28 cellular contexts compared by ENCODE assay signal in genomic region chr5:107615173-107615856, GRCh38. TPM values are rescaled to one million over a fixed set of nuclear protein-coding genes. Genes with fewer than 3 reads are reported as not detected.
DNase-seq lines count a peak whose midpoint lies in the region; ATAC-seq, FAIRE-seq and TF ChIP-seq lines count a peak whose summit lies in the region.
"Had no signal": no experiment of that assay in that cellular context is flagged by ENCODE, and none has a peak within 500 bp of the region (broad histone marks: within the 10 kb centered on the region; RNA-seq: fewer than 3 reads in every experiment).

No MANE protein-coding gene starts in this region.

- H3K18ac ChIP-seq in IMR-90 (ENCODE audit: low read depth, low read length) (no peak overlapping the region), mesenchymal stem cell (ENCODE audit: low read depth in 1 of 2, low read length in 2 of 2) (no peak overlapping the region)

- H3K36me3 ChIP-seq in IMR-90 (ENCODE audit: control insufficient read depth, insufficient read depth, low read length) (no peaks in the 10 kb centered on the region), astrocyte (ENCODE audit: insufficient read depth, low read length) (no peaks in the 10 kb centered on the region), mesenchymal stem cell (ENCODE audit: control insufficient read depth in 1 of 2, insufficient read depth in 2 of 2, low read depth in 1 of 2, low read length in 2 of 2) (no peaks in the 10 kb centered on the region)
- H3K36me3 ChIP-seq: ascending aorta, stomach had no signal

- H3K27ac ChIP-seq in IMR-90 (ENCODE audit: insufficient read depth, low read length): no peak overlapping the region
- no peak overlapping the region for H3K27ac ChIP-seq in astrocyte (ENCODE audit: low read depth, low read length)
- H3K27ac ChIP-seq in mesenchymal stem cell (ENCODE audit: low read length, poor library complexity, severe bottlenecking): no peak overlapping the region
- H3K27ac ChIP-seq: ascending aorta, hepatocyte, SJCRH30, stomach had no signal

- intact Hi-C loops in IMR-90 (cut with micrococcal nuclease): no loop called here

- H2BK5ac ChIP-seq in IMR-90 (ENCODE audit: low read depth, low read length, poor library complexity, severe bottlenecking) (no peak overlapping the region), mesenchymal stem cell (ENCODE audit: low read depth, low read length, poor library complexity, severe bottlenecking) (no peak overlapping the region)

- H3K9me3 Mint-ChIP-seq in astrocyte (ENCODE audit: unreplicated experiment): no peaks in the 10 kb centered on the region
- H3K9me3 Mint-ChIP-seq: activated B cell treated with CpG ODN at 0.5 μM for 24 hours; activated CD4-positive, alpha-beta memory T cell treated with anti-CD3 and anti-CD28 coated beads for 36 hours; activated naive CD4-positive, alpha-beta T cell treated with anti-CD3 and anti-CD28 coated beads, Interleukin-2, amount 10 ng/mL, durations not matched to agents 7 days and 5 days; naive thymus-derived CD4-positive, alpha-beta T cell had no signal

- no peaks in the 10 kb centered on the region for H3K36me3 Mint-ChIP-seq in astrocyte (ENCODE audit: low read depth, unreplicated experiment)
- H3K36me3 Mint-ChIP-seq: activated CD4-positive, alpha-beta memory T cell treated with anti-CD3 and anti-CD28 coated beads for 36 hours; activated naive CD4-positive, alpha-beta T cell treated with anti-CD3 and anti-CD28 coated beads, Interleukin-2, amount 10 ng/mL, durations not matched to agents 7 days and 5 days; CD4-positive, CD25-positive, alpha-beta regulatory T cell; naive thymus-derived CD4-positive, alpha-beta T cell had no signal

- H3K9me3 ChIP-seq in IMR-90 (ENCODE audit: control insufficient read depth, insufficient read depth, low read length): no peaks in the 10 kb centered on the region
- no peaks in the 10 kb centered on the region for H3K9me3 ChIP-seq in astrocyte (ENCODE audit: insufficient read depth, low read depth, low read length)
- H3K9me3 ChIP-seq in mesenchymal stem cell (ENCODE audit: control insufficient read depth, low read length): no peaks in the 10 kb centered on the region
- H3K9me3 ChIP-seq: ascending aorta, stomach had no signal

- dilution Hi-C loops in IMR-90 (cut with HindIII; ENCODE audit: low sequenced_read_pairs, unreplicated experiment): no loop called here

- no peaks in the 10 kb centered on the region for H3K79me2 ChIP-seq in astrocyte (ENCODE audit: insufficient read depth, low read length)

- no peaks in the 10 kb centered on the region for H3K9me1 ChIP-seq in IMR-90 (ENCODE audit: insufficient read depth, low read length)

- H2AFZ ChIP-seq in IMR-90 (replicated peaks; ENCODE audit: low read length, poor library complexity): no peak overlapping the region
- H2AFZ ChIP-seq in astrocyte (ENCODE audit: low read depth, low read length): no peak overlapping the region
- no peak overlapping the region for H2AFZ ChIP-seq in mesenchymal stem cell (ENCODE audit: low read depth, low read length)
- H2AFZ ChIP-seq: hepatocyte had no signal

- no TSS peak for BruUV-seq in IMR-90 (replicated peaks; lab: Mats Ljungman, UMichigan)

- no peaks in the 10 kb centered on the region for H3K27me3 Mint-ChIP-seq in astrocyte (ENCODE audit: low read depth, unreplicated experiment)
- H3K27me3 Mint-ChIP-seq: activated naive CD4-positive, alpha-beta T cell treated with anti-CD3 and anti-CD28 coated beads, Interleukin-2, amount 10 ng/mL, durations not matched to agents 7 days and 5 days; CD4-positive, CD25-positive, alpha-beta regulatory T cell had no signal

- H4K91ac ChIP-seq in IMR-90 (ENCODE audit: insufficient read depth, low read depth, low read length) (no peak overlapping the region), mesenchymal stem cell (ENCODE audit: low read length) (no peak overlapping the region)

- TF ChIP-seq POLR2A in IMR-90 (IDR thresholded peaks at IDR 0.05; ENCODE audit: low read depth, low read length) (no peak), GM18505 (IDR thresholded peaks at IDR 0.05; ENCODE audit: borderline replicate concordance, extremely low read depth, insufficient read depth, insufficient read length) (no peak)

- no peak for TF ChIP-seq CTCF in IMR-90 (conservative IDR thresholded peaks at IDR 0.05; ENCODE audit: low read depth, low read length)
- TF ChIP-seq CTCF in astrocyte (IDR thresholded peaks at IDR 0.05; ENCODE audit: insufficient read depth, low read depth, low read length): no peak

- H3K4me3 ChIP-seq in IMR-90 (ENCODE audit: insufficient read depth, low read depth, low read length) (no peak overlapping the region), astrocyte (ENCODE audit: insufficient read depth, low read depth, low read length) (no peak overlapping the region), mesenchymal stem cell (ENCODE audit: insufficient read depth in 1 of 2, low read depth in 1 of 2, low read length in 2 of 2) (no peak overlapping the region)
- H3K4me3 ChIP-seq: ascending aorta, hepatocyte, SJCRH30, stomach had no signal

- H2BK15ac ChIP-seq in IMR-90 (ENCODE audit: low read depth, low read length) (no peak overlapping the region), mesenchymal stem cell (ENCODE audit: low read depth, poor library complexity, severe bottlenecking) (no peak overlapping the region)

- H3K4me1 Mint-ChIP-seq in astrocyte (ENCODE audit: low read depth, unreplicated experiment): peaks cover 39% of the 10 kb centered on the region
- H3K4me1 Mint-ChIP-seq: activated B cell treated with CpG ODN at 0.5 μM for 24 hours; activated naive CD4-positive, alpha-beta T cell treated with anti-CD3 and anti-CD28 coated beads, Interleukin-2, amount 10 ng/mL, durations not matched to agents 7 days and 5 days; CD4-positive, CD25-positive, alpha-beta regulatory T cell; naive thymus-derived CD4-positive, alpha-beta T cell had no signal

- H3K4ac ChIP-seq in IMR-90 (ENCODE audit: low read depth, low read length) (no peak overlapping the region), mesenchymal stem cell (ENCODE audit: low read depth in 1 of 2, low read length in 2 of 2) (no peak overlapping the region)

- H3K14ac ChIP-seq in IMR-90 (replicated peaks; ENCODE audit: low read depth, low read length) (no peak overlapping the region), mesenchymal stem cell (ENCODE audit: low read length in 2 of 2) (no peak overlapping the region)

- no peak overlapping the region for H3K9ac ChIP-seq in IMR-90 (ENCODE audit: low read depth, low read length)
- no peak overlapping the region for H3K9ac ChIP-seq in astrocyte (ENCODE audit: low read length)
- H3K9ac ChIP-seq in mesenchymal stem cell (ENCODE audit: low read length): peak overlapping the region; percentile 43

- H4K8ac ChIP-seq in IMR-90 (ENCODE audit: low read depth in 2 of 2, low read length in 2 of 2) (no peak overlapping the region), mesenchymal stem cell (ENCODE audit: low read length) (no peak overlapping the region)

- FAIRE-seq in astrocyte (lab: Jason Lieb, UNC): no peak
- FAIRE-seq: GM12892, urothelium cell line had no signal

- POLR2A ChIA-PET in IMR-90 (lab: Charles Lee; ENCODE audit: unreplicated experiment): no interaction called here

- H3K4me1 ChIP-seq in IMR-90 (ENCODE audit: control insufficient read depth, insufficient read depth, low read length) (no peaks in the 10 kb centered on the region), astrocyte (ENCODE audit: insufficient read depth, low read length) (no peaks in the 10 kb centered on the region), mesenchymal stem cell (ENCODE audit: control insufficient read depth, insufficient read depth, low read depth, low read length) (no peaks in the 10 kb centered on the region)
- H3K4me1 ChIP-seq: SJCRH30 had no signal

- DNase-seq in A172 (ENCODE audit: low spot score) (peak; percentile 16), IMR-90 (no peak), astrocyte (ENCODE audit: low read depth) (peak; percentile 31), mesenchymal stem cell (peak; percentile 66)
- no peak for DNase-seq in activated effector memory CD4-positive, alpha-beta T cell treated with Interleukin-2 at 50 U/mL for 16 hours
- DNase-seq: ACHN; activated B cell treated with CpG ODN at 0.5 μM for 24 hours; activated CD4-positive, alpha-beta memory T cell treated with anti-CD3 and anti-CD28 coated beads for 36 hours; activated naive CD4-positive, alpha-beta T cell treated with anti-CD3 and anti-CD28 coated beads, Interleukin-2, amount 10 ng/mL, durations not matched to agents 7 days and 5 days; activated T-cell treated with anti-CD3 and anti-CD28 coated beads for 4 hours; CD4-positive, CD25-positive, alpha-beta regulatory T cell; DMS153; kidney; naive thymus-derived CD4-positive, alpha-beta T cell; NCI-H1092; NCI-H2081; NCI-H774; posterior cingulate gyrus; SJCRH30; stimulated activated CD4-positive, alpha-beta T cell treated with anti-CD3 and anti-CD28 coated beads, Interleukin-4, amount 100 ng/mL, for 24 hours; stomach had no signal

- H2AK5ac ChIP-seq in IMR-90 (ENCODE audit: low read depth, low read length) (no peak overlapping the region), mesenchymal stem cell (ENCODE audit: low read length, severe bottlenecking) (no peak overlapping the region)

- no peak overlapping the region for H3K4me3 Mint-ChIP-seq in astrocyte (ENCODE audit: unreplicated experiment)
- H3K4me3 Mint-ChIP-seq: activated B cell treated with CpG ODN at 0.5 μM for 24 hours; activated CD4-positive, alpha-beta memory T cell treated with anti-CD3 and anti-CD28 coated beads for 36 hours; activated naive CD4-positive, alpha-beta T cell treated with anti-CD3 and anti-CD28 coated beads, Interleukin-2, amount 10 ng/mL, durations not matched to agents 7 days and 5 days; CD4-positive, CD25-positive, alpha-beta regulatory T cell; naive thymus-derived CD4-positive, alpha-beta T cell had no signal

- CTCF ChIA-PET in IMR-90 (lab: Yijun Ruan, JAX): no interaction called here

- no peak overlapping the region for H2BK12ac ChIP-seq in mesenchymal stem cell (ENCODE audit: low read length in 2 of 2)

- no peak overlapping the region for H4K5ac ChIP-seq in IMR-90 (ENCODE audit: low read depth, low read length)

- WGBS in IMR-90 (ENCODE audit: extremely low coverage in 2 of 2, insufficient read length in 1 of 2), 2 experiments: 90% methylated on average over 2 of the region's 8 CpGs; no CpG with 5 or more reads in 1 of the 2 experiments
- 85% methylated on average over 5 of the region's 8 CpGs for WGBS in mesenchymal stem cell

- no peak overlapping the region for H2AK9ac ChIP-seq in IMR-90 (replicated peaks; ENCODE audit: low read depth, low read length, poor library complexity)

- H3K4me2 ChIP-seq in IMR-90 (ENCODE audit: low read depth, low read length) (no peak overlapping the region), astrocyte (ENCODE audit: low read length) (no peak overlapping the region), mesenchymal stem cell (ENCODE audit: low read length, poor library complexity, severe bottlenecking) (no peak overlapping the region)
- H3K4me2 ChIP-seq: hepatocyte had no signal

- H3K23ac ChIP-seq in IMR-90 (ENCODE audit: low read depth, low read length): 0 out of 2 replicates have a peak overlapping the region, but pooled peaks have one; percentile 16
- no peak overlapping the region for H3K23ac ChIP-seq in mesenchymal stem cell (ENCODE audit: low read length in 2 of 2)

- no peaks in the 10 kb centered on the region for H4K20me1 ChIP-seq in IMR-90 (ENCODE audit: insufficient read depth, low read length)
- H4K20me1 ChIP-seq in astrocyte (ENCODE audit: insufficient read depth, low read length): no peaks in the 10 kb centered on the region

- no peaks in the 10 kb centered on the region for H3K27me3 ChIP-seq in IMR-90 (ENCODE audit: control insufficient read depth, insufficient read depth, low read length)
- no peaks in the 10 kb centered on the region for H3K27me3 ChIP-seq in astrocyte (ENCODE audit: insufficient read depth, low read length)
- H3K27me3 ChIP-seq in mesenchymal stem cell (ENCODE audit: control insufficient read depth in 1 of 2, insufficient read depth in 1 of 2, low read length in 2 of 2): no peaks in the 10 kb centered on the region
- H3K27me3 ChIP-seq: ascending aorta, hepatocyte, SJCRH30, stomach had no signal

- no peak overlapping the region for H3K56ac ChIP-seq in IMR-90 (ENCODE audit: extremely low read depth, insufficient read depth, low read length)

- H2BK120ac ChIP-seq in IMR-90 (ENCODE audit: low read depth, low read length) (no peak overlapping the region), mesenchymal stem cell (ENCODE audit: low read depth, low read length) (no peak overlapping the region)

- H3K79me1 ChIP-seq in IMR-90 (ENCODE audit: low read depth in 1 of 2, low read length in 2 of 2) (no peaks in the 10 kb centered on the region; a peak in 1 of 4 replicates), mesenchymal stem cell (replicated peaks; ENCODE audit: low read length, poor library complexity, severe bottlenecking) (no peaks in the 10 kb centered on the region)

- no peak for TF ChIP-seq RAD21 in IMR-90 (IDR thresholded peaks at IDR 0.05; ENCODE audit: low read length)

- in situ Hi-C loops in IMR-90 (cut with MboI; ENCODE audit: low sequenced_read_pairs): no loop called here

- H3K27ac Mint-ChIP-seq in astrocyte (ENCODE audit: unreplicated experiment): no peak overlapping the region
- H3K27ac Mint-ChIP-seq: activated B cell treated with CpG ODN at 0.5 μM for 24 hours; activated CD4-positive, alpha-beta memory T cell treated with anti-CD3 and anti-CD28 coated beads for 36 hours; activated naive CD4-positive, alpha-beta T cell treated with anti-CD3 and anti-CD28 coated beads, Interleukin-2, amount 10 ng/mL, durations not matched to agents 7 days and 5 days; CD4-positive, CD25-positive, alpha-beta regulatory T cell; naive thymus-derived CD4-positive, alpha-beta T cell had no signal

- ATAC-seq in IMR-90 (ENCODE audit: low read depth) (no peak), GM21381 (IDR thresholded peaks at IDR 0.05; ENCODE audit: unreplicated experiment) (no peak), GM18505 (IDR thresholded peaks at IDR 0.05; ENCODE audit: unreplicated experiment) (no peak), GM19395 (IDR thresholded peaks at IDR 0.05; ENCODE audit: unreplicated experiment) (no peak)
- ATAC-seq: naive thymus-derived CD4-positive, alpha-beta T cell had no signal

- H2BK20ac ChIP-seq in IMR-90 (ENCODE audit: low read depth, low read length): no peak overlapping the region

RNA-seq across cellular contexts. Expression of gene EFNA5, which starts 55.4 kb away (rescaled TPM):
- 3.0 and 3.4 TPM in 2 replicates for total RNA-seq in A172 (2014; rRNA removed; shearing (Covaris generic))
- total RNA-seq in IMR-90 (2012; rRNA removed) (1.6 and 2.2 TPM in 2 replicates), astrocyte (50.5 and 59.3 TPM in 2 replicates)
- polyA plus RNA-seq in IMR-90 (2012; rRNA removed): 1.4 and 1.5 TPM in 2 replicates
- 0.65 and 1.3 TPM in 2 replicates for polyA plus RNA-seq in IMR-90 (2012; cell fraction: cytosol; rRNA removed)
- polyA plus RNA-seq in IMR-90 (2012; cell fraction: nucleus; rRNA removed; ENCODE audit: low replicate concordance): 1.1 and 3.6 TPM in 2 replicates
- 3.6 TPM for polyA plus RNA-seq in mesenchymal stem cell (2013, experiment 1 of 2)
- polyA plus RNA-seq in mesenchymal stem cell (2013, experiment 2 of 2): 4.0 TPM
- total RNA-seq: activated B cell treated with CpG ODN at 0.5 μM for 24 hours; activated CD4-positive, alpha-beta memory T cell treated with anti-CD3 and anti-CD28 coated beads for 36 hours; CD4-positive, CD25-positive, alpha-beta regulatory T cell had no signal
- polyA plus RNA-seq: naive thymus-derived CD4-positive, alpha-beta T cell had no signal

Comparison
In these comparisons a context has a peak if more than half of its experiments do, and no peak if none do; other contexts are left out.
1. DNase-seq: peak in A172 (single experiment), astrocyte (single experiment) and mesenchymal stem cell (single experiment); none in IMR-90 (single experiment) and activated effector memory CD4-positive, alpha-beta T cell treated with Interleukin-2 at 50 U/mL for 16 hours (single experiment).
2. RNA of gene EFNA5, which starts 55.4 kb away (total RNA-seq): 50.5 to 59.3 TPM in astrocyte; 3.0 to 3.4 TPM in A172 and 1.6 to 2.2 TPM in IMR-90; every median in the first group is over 10 times any median in the second.